Comparison of ENCODE assay signal across 15 cellular contexts in the genomic region with DNA sequence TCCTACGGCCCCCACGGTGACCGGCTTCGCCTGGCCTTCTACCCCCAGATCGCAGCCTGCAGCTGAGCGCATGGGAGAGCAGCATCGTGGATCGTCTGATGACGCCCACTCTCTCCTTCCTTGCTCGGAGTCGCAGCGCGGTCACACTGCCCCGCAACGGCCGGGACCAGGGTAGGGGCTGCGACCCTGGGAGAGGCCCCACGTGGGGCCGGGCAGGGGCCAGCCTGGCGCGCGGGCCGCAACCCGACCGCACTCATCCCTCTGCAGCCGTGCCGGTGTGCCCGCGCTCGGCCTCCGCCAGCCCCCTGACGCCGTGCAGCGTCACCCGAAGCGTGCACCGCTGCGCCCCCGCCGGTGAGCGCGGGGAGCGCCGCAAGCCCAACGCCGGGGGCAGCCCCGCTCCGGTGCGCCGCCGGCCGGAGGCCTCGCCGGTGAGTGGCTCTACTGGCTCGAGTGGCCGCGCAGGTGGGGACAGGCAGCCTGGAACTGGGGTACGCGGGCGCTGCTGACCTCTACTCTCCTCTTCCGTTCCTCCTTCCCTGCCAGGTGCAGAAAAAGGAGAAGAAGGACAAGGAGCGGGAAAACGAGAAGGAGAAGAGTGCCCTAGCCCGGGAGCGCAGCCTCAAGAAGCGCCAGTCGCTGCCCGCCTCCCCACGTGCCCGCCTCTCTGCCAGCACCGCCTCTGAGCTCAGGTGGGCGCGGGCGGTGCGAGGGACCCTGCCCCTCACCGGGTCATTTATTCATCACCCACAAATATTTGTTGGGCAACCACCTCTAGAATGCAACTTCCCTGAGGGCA. TPM values are rescaled to one million over a fixed set of nuclear protein-coding genes. Genes with fewer than 3 reads are reported as not detected.
DNase-seq lines count a peak whose midpoint lies in the region; ATAC-seq and TF ChIP-seq lines count a peak whose summit lies in the region.
"Had no signal": no experiment of that assay in that cellular context is flagged by ENCODE, and none has a peak within 500 bp of the region (broad histone marks: within the 10 kb centered on the region; RNA-seq: fewer than 3 reads in every experiment).

No MANE protein-coding gene starts in this region.

- H3K9ac ChIP-seq in iPS-15b (ENCODE audit: low read depth, low read length): peak overlapping the region; percentile 65

- intact Hi-C loops in CD4-positive, alpha-beta T cell (cut with DNase I, micrococcal nuclease): no loop called here

- peaks cover 11% of the 10 kb centered on the region for H3K36me3 ChIP-seq in iPS-15b (ENCODE audit: control insufficient read depth, insufficient read depth, low read length)
- H3K36me3 ChIP-seq in upper lobe of left lung: peaks cover 76 to 100% (median 98%) of the 10 kb centered on the region in 4 donors

- H3K9me3 Mint-ChIP-seq in CD4-positive, alpha-beta T cell: no peaks in the 10 kb centered on the region
- H3K9me3 Mint-ChIP-seq in type B pancreatic cell: no peaks in the 10 kb centered on the region
- H3K9me3 Mint-ChIP-seq: activated naive CD8-positive, alpha-beta T cell treated with anti-CD3 and anti-CD28 coated beads, Interleukin-2, amount 50 U/mL, for 24 hours; stimulated activated naive B cell treated with anti-CD40 and anti-IgM and Interleukin-4, amounts not matched to agents 10 μg/mL and 1 μg/mL and 100 μg/mL, for 72 hours had no signal

- CTCF ChIA-PET in CD4-positive, alpha-beta T cell (lab: Charles Lee): no interaction called here

- no peak overlapping the region for H3K27ac Mint-ChIP-seq in CD4-positive, alpha-beta T cell
- H3K27ac Mint-ChIP-seq in type B pancreatic cell: no peak overlapping the region
- H3K27ac Mint-ChIP-seq: activated naive CD8-positive, alpha-beta T cell treated with anti-CD3 and anti-CD28 coated beads, Interleukin-2, amount 50 U/mL, for 24 hours; stimulated activated naive B cell treated with anti-CD40 and anti-IgM and Interleukin-4, amounts not matched to agents 10 μg/mL and 1 μg/mL and 100 μg/mL, for 72 hours; T-helper 17 cell had no signal

- H3K4me1 ChIP-seq in iPS-15b (ENCODE audit: control insufficient read depth, insufficient read depth, low read length) (peaks cover 12% of the 10 kb centered on the region), upper lobe of left lung (peaks cover 0 to 20% (median 3%) of the 10 kb centered on the region in 4 donors)

- no peak for TF ChIP-seq CTCF in CD4-positive, alpha-beta T cell (IDR thresholded peaks at IDR 0.05)
- peak; percentile 17 for TF ChIP-seq CTCF in retinal pigment epithelial cell (conservative IDR thresholded peaks at IDR 0.05; ENCODE audit: low read depth, low read length)
- TF ChIP-seq CTCF in type B pancreatic cell (conservative IDR thresholded peaks at IDR 0.05): no peak
- no peak for TF ChIP-seq CTCF in upper lobe of left lung (IDR thresholded peaks at IDR 0.05)

- H3K4me3 ChIP-seq in iPS-15b (ENCODE audit: low read depth, low read length) (peak overlapping the region; percentile 54), retinal pigment epithelial cell (ENCODE audit: low read length) (no peak overlapping the region), upper lobe of left lung (no peak overlapping the region)

- ATAC-seq in CD4-positive, alpha-beta T cell (ENCODE audit: poor library complexity): no peak
- ATAC-seq in upper lobe of left lung (ENCODE audit: low FRiP score in 2 of 2): no peak
- ATAC-seq: activated naive CD8-positive, alpha-beta T cell treated with anti-CD3 and anti-CD28 coated beads, Interleukin-2, amount 50 U/mL, for 24 hours had no signal

- no peak for DNase-seq in CD4-positive, alpha-beta T cell
- DNase-seq in caudate nucleus (lab: John Stamatoyannopoulos, UW) (peak in 4 of 61 donors; percentile 21 to 36 (median 26)), retinal pigment epithelial cell (ENCODE audit: low read depth) (no peak), NCI-H524 (lab: John Stamatoyannopoulos, UW) (no peak), type B pancreatic cell (ENCODE audit: extremely low spot score, unreplicated experiment) (no peak), upper lobe of left lung (no peak)
- DNase-seq in NK-92 treated with Interleukin-12 subunit alpha and Interleukin-12 subunit beta, amount 100 ng/mL, for 24 hours (lab: John Stamatoyannopoulos, UW): no peak
- DNase-seq: activated CD4-positive, alpha-beta T cell treated with anti-CD3 and anti-CD28 coated beads for 48 hours; activated naive CD8-positive, alpha-beta T cell treated with anti-CD3 and anti-CD28 coated beads, Interleukin-2, amount 50 U/mL, for 24 hours; activated T-cell treated with anti-CD3 and anti-CD28 coated beads, Interleukin-2, amount 50 U/mL, for 1 hour; NCI-H446; stimulated activated CD4-positive, alpha-beta T cell treated with anti-CD3 and anti-CD28 coated beads, Interleukin-4, amount 100 ng/mL, for 4 hours; stimulated activated naive B cell treated with anti-CD40 and anti-IgM and Interleukin-4, amounts not matched to agents 10 μg/mL and 1 μg/mL and 100 μg/mL, for 72 hours; T-helper 17 cell had no signal

- 90 to 95% methylated on average over 36 to 37 of the region's 76 CpGs for WGBS in upper lobe of left lung, 2 donors

- H3K9me3 ChIP-seq in CD4-positive, alpha-beta T cell (ENCODE audit: control insufficient read depth, low read length): no peaks in the 10 kb centered on the region
- H3K9me3 ChIP-seq in iPS-15b (ENCODE audit: control insufficient read depth, insufficient read depth, low read length): no peaks in the 10 kb centered on the region
- no peaks in the 10 kb centered on the region for H3K9me3 ChIP-seq in upper lobe of left lung

- no peaks in the 10 kb centered on the region for H3K27me3 ChIP-seq in CD4-positive, alpha-beta T cell (ENCODE audit: control insufficient read depth, insufficient read depth, low read length)
- H3K27me3 ChIP-seq in iPS-15b (ENCODE audit: control insufficient read depth, insufficient read depth, low read length): peaks cover 17% of the 10 kb centered on the region
- no peaks in the 10 kb centered on the region for H3K27me3 ChIP-seq in upper lobe of left lung

- no peak for TF ChIP-seq EP300 in upper lobe of left lung (IDR thresholded peaks at IDR 0.05)

- H3K27me3 Mint-ChIP-seq in CD4-positive, alpha-beta T cell: no peaks in the 10 kb centered on the region
- H3K27me3 Mint-ChIP-seq in type B pancreatic cell: no peaks in the 10 kb centered on the region
- H3K27me3 Mint-ChIP-seq: activated naive CD8-positive, alpha-beta T cell treated with anti-CD3 and anti-CD28 coated beads, Interleukin-2, amount 50 U/mL, for 24 hours; stimulated activated naive B cell treated with anti-CD40 and anti-IgM and Interleukin-4, amounts not matched to agents 10 μg/mL and 1 μg/mL and 100 μg/mL, for 72 hours; T-helper 17 cell had no signal

- no peak overlapping the region for H3K4me3 Mint-ChIP-seq in CD4-positive, alpha-beta T cell
- no peak overlapping the region for H3K4me3 Mint-ChIP-seq in type B pancreatic cell
- H3K4me3 Mint-ChIP-seq: activated naive CD8-positive, alpha-beta T cell treated with anti-CD3 and anti-CD28 coated beads, Interleukin-2, amount 50 U/mL, for 24 hours; stimulated activated naive B cell treated with anti-CD40 and anti-IgM and Interleukin-4, amounts not matched to agents 10 μg/mL and 1 μg/mL and 100 μg/mL, for 72 hours; T-helper 17 cell had no signal

- peak overlapping the region; percentile 29 for H3K27ac ChIP-seq in CD4-positive, alpha-beta T cell (ENCODE audit: low read depth, low read length)
- H3K27ac ChIP-seq in caudate nucleus (ENCODE audit: low read depth, low read length) (peak overlapping the region; percentile 90), upper lobe of left lung (no peak overlapping the region)

- no peak for TF ChIP-seq POLR2A in upper lobe of left lung (IDR thresholded peaks at IDR 0.05)

- POLR2A ChIA-PET in CD4-positive, alpha-beta T cell (lab: Charles Lee): interaction anchor here (0.6 kb wide), 1 partner anchor 15 kb away, joined by 3 read pairs; no protein-coding TSS in a partner anchor

- H3K36me3 Mint-ChIP-seq in CD4-positive, alpha-beta T cell (ENCODE audit: low read depth): peaks cover 87% of the 10 kb centered on the region
- H3K36me3 Mint-ChIP-seq in type B pancreatic cell: peaks cover 17% of the 10 kb centered on the region

- H3K4me1 Mint-ChIP-seq in CD4-positive, alpha-beta T cell (ENCODE audit: low read depth): peaks cover 6% of the 10 kb centered on the region
- no peaks in the 10 kb centered on the region for H3K4me1 Mint-ChIP-seq in type B pancreatic cell (ENCODE audit: unreplicated experiment)

RNA-seq across cellular contexts. Expression of gene MAP7D1, which starts 20.4 kb away (rescaled TPM):
- total RNA-seq in CD4-positive, alpha-beta T cell: 100 to 1,000 TPM; 156 to 163 TPM
- total RNA-seq in type B pancreatic cell (ENCODE audit: low replicate concordance) (94.5 and 112 TPM in 2 replicates), upper lobe of left lung (100 to 1,000 TPM; 129 to 290 (median 153) TPM)

RNA-seq across cellular contexts. Expression of gene TRAPPC3, which starts 27.1 kb away (rescaled TPM):
- 10 to 100 TPM; 18.4 to 21.3 TPM for total RNA-seq in CD4-positive, alpha-beta T cell
- total RNA-seq in type B pancreatic cell (ENCODE audit: low replicate concordance) (63.4 and 75.6 TPM in 2 replicates), upper lobe of left lung (100 to 1,000 TPM in 2 of 6 donors, 10 to 100 TPM in 4; 65.8 to 120 (median 75.5) TPM)

RNA-seq across cellular contexts. Expression of gene THRAP3, which starts 47.9 kb away (rescaled TPM):
- 10 to 100 TPM; 68.7 to 76.1 TPM for total RNA-seq in CD4-positive, alpha-beta T cell
- total RNA-seq in type B pancreatic cell (ENCODE audit: low replicate concordance) (122 and 135 TPM in 2 replicates), upper lobe of left lung (10 to 100 TPM; 55.0 to 91.1 (median 84.0) TPM)

RNA-seq across cellular contexts. Expression of gene COL8A2, which starts 51.3 kb away (rescaled TPM):
- total RNA-seq in CD4-positive, alpha-beta T cell: under 1 TPM; 0.05 to 0.06 TPM
- total RNA-seq in type B pancreatic cell (ENCODE audit: low replicate concordance): 0.14 and 2.5 TPM in 2 replicates
- total RNA-seq in upper lobe of left lung: 10 to 100 TPM in 3 of 6 donors, 1 to 10 TPM in 3; 2.5 to 20.8 (median 11.4) TPM

Comparison
In these comparisons a context has a peak if more than half of its experiments do, and no peak if none do; other contexts are left out.
1. H3K27ac ChIP-seq: peak in CD4-positive, alpha-beta T cell (single experiment) and caudate nucleus (single experiment); none in upper lobe of left lung (0 of 4).